ENCODE assay signal across 22 cellular contexts in the genomic region with DNA sequence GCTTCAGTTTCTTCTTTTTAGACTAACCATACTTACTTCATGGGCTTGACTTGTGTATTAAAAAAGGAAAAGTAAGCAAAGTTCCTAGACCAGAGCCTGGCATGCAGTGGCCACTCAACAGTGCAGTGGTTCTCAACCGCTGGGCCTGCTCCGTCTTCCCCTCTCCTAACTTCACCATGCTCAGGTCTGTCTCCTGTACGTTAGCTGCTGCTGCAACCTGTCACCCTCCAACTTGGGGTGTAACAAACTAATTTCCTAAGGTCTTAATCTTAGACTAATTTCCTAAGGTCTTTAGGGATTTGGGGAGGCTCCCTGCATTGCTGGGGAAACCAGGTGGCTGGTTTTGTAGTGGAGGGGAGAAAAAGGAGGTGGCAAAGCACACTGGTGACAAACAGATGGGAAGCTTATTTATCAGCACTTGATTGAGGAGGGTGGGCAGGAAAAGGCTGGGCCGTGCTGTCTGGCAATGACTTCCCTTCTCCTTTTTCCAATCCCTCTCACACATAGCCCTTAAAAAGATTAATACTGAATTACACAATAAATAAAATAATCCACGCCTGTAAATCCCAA. TPM values are rescaled to one million over a fixed set of nuclear protein-coding genes. Genes with fewer than 3 reads are reported as not detected.
DNase-seq lines count a peak whose midpoint lies in the region; ATAC-seq and TF ChIP-seq lines count a peak whose summit lies in the region.
"Had no signal": no experiment of that assay in that cellular context is flagged by ENCODE, and none has a peak within 500 bp of the region (broad histone marks: within the 10 kb centered on the region; RNA-seq: fewer than 3 reads in every experiment).

No MANE protein-coding gene starts in this region.

- no peaks in the 10 kb centered on the region for H3K9me3 Mint-ChIP-seq in activated CD4-positive, alpha-beta memory T cell treated with anti-CD3 and anti-CD28 coated beads, Interleukin-2, amount 10 ng/mL, durations not matched to agents 7 days and 5 days
- no peaks in the 10 kb centered on the region for H3K9me3 Mint-ChIP-seq in activated CD4-positive, alpha-beta memory T cell treated with anti-CD3 and anti-CD28 coated beads for 36 hours
- no peaks in the 10 kb centered on the region for H3K9me3 Mint-ChIP-seq in activated B cell treated with CpG ODN at 0.5 μM for 24 hours
- H3K9me3 Mint-ChIP-seq: activated CD8-positive, alpha-beta T cell treated with anti-CD3 and anti-CD28 coated beads for 36 hours; immature natural killer cell had no signal

- H2BK5ac ChIP-seq in mesendoderm (ENCODE audit: low read length): peak overlapping the region; percentile 92

- no peak overlapping the region for H4K8ac ChIP-seq in mesendoderm (ENCODE audit: low read depth, low read length)

- H4K5ac ChIP-seq in mesendoderm (ENCODE audit: low read length): peak overlapping the region; percentile 85

- peak overlapping the region; percentile 8 for H3K18ac ChIP-seq in mesendoderm (ENCODE audit: low read length)

- H3K9ac ChIP-seq in mesendoderm (ENCODE audit: low read length): peak overlapping the region; percentile 20

- no peak overlapping the region for H3K4ac ChIP-seq in mesendoderm (ENCODE audit: low read depth, low read length)

- peaks cover 58% of the 10 kb centered on the region for H3K4me1 Mint-ChIP-seq in activated CD4-positive, alpha-beta memory T cell treated with anti-CD3 and anti-CD28 coated beads, Interleukin-2, amount 10 ng/mL, durations not matched to agents 7 days and 5 days
- peaks cover 25% of the 10 kb centered on the region for H3K4me1 Mint-ChIP-seq in activated CD4-positive, alpha-beta memory T cell treated with anti-CD3 and anti-CD28 coated beads for 36 hours (ENCODE audit: low read depth)
- H3K4me1 Mint-ChIP-seq in activated B cell treated with CpG ODN at 0.5 μM for 24 hours: peaks cover 54% of the 10 kb centered on the region

- peak overlapping the region; percentile 68 for H3K27ac Mint-ChIP-seq in activated CD4-positive, alpha-beta memory T cell treated with anti-CD3 and anti-CD28 coated beads, Interleukin-2, amount 10 ng/mL, durations not matched to agents 7 days and 5 days
- H3K27ac Mint-ChIP-seq in activated CD4-positive, alpha-beta memory T cell treated with anti-CD3 and anti-CD28 coated beads for 36 hours: no peak overlapping the region
- peak overlapping the region; percentile 63 for H3K27ac Mint-ChIP-seq in activated B cell treated with CpG ODN at 0.5 μM for 24 hours
- H3K27ac Mint-ChIP-seq: activated CD8-positive, alpha-beta T cell treated with anti-CD3 and anti-CD28 coated beads for 36 hours had no signal

- WGBS in mesendoderm (ENCODE audit: extremely low coverage, insufficient coverage, low lambda C conversion rate): no CpG with 5 or more reads among the region's 5 CpGs

- no peak overlapping the region for H3K4me3 ChIP-seq in mesendoderm (ENCODE audit: low read length)
- H3K4me3 ChIP-seq: thyroid gland had no signal

- H2BK120ac ChIP-seq in mesendoderm (ENCODE audit: low read depth, low read length): peak overlapping the region; percentile 75

- H2AK5ac ChIP-seq in mesendoderm (ENCODE audit: low read length): peak overlapping the region; percentile 6

- no peak overlapping the region for H2BK15ac ChIP-seq in mesendoderm (replicated peaks; ENCODE audit: low read depth)

- POLR2A ChIA-PET in activated CD4-positive, alpha-beta memory T cell treated with anti-CD3 and anti-CD28 coated beads, Interleukin-2, amount 10 ng/mL, durations not matched to agents 7 days and 5 days (lab: Charles Lee): interaction anchor here (0.7 to 20.5 kb wide), 7 partner anchors 9 to 150 kb away, joined by 3 to 903 read pairs (median 5); partner anchors contain the start of genes DHX8 and ETV4
- POLR2A ChIA-PET in activated CD4-positive, alpha-beta memory T cell treated with anti-CD3 and anti-CD28 coated beads for 36 hours (lab: Charles Lee): interaction anchor here (1.0 kb wide), 1 partner anchor 36 kb away, joined by 3 read pairs; no protein-coding TSS in a partner anchor
- POLR2A ChIA-PET in activated B cell treated with CpG ODN at 0.5 μM for 24 hours (lab: Charles Lee): interaction anchor here (0.9 to 8.4 kb wide), 5 partner anchors 8 to 398 kb away, joined by 4 to 117 read pairs (median 53); partner anchors contain the start of genes DHX8 and RPL27

- CTCF ChIA-PET in activated CD4-positive, alpha-beta memory T cell treated with anti-CD3 and anti-CD28 coated beads, Interleukin-2, amount 10 ng/mL, durations not matched to agents 7 days and 5 days (lab: Charles Lee): interaction anchor here (11.0 kb wide), 1 partner anchor 86 kb away, joined by 239 read pairs; the partner anchor contains the start of gene DHX8
- CTCF ChIA-PET in activated CD4-positive, alpha-beta memory T cell treated with anti-CD3 and anti-CD28 coated beads for 36 hours (lab: Charles Lee): interaction anchor here (1.6 to 9.6 kb wide), 3 partner anchors 10 to 86 kb away, joined by 4 to 261 read pairs (median 22); partner anchors contain the start of gene DHX8
- CTCF ChIA-PET in activated B cell treated with CpG ODN at 0.5 μM for 24 hours (lab: Charles Lee): interaction anchor here (7.3 kb wide), 1 partner anchor 87 kb away, joined by 110 read pairs; the partner anchor contains the start of gene DHX8

- peaks cover 5% of the 10 kb centered on the region for H3K36me3 ChIP-seq in mesendoderm (ENCODE audit: control insufficient read depth, insufficient read depth, low read length)

- H3K4me3 Mint-ChIP-seq in activated CD4-positive, alpha-beta memory T cell treated with anti-CD3 and anti-CD28 coated beads, Interleukin-2, amount 10 ng/mL, durations not matched to agents 7 days and 5 days: no peak overlapping the region
- H3K4me3 Mint-ChIP-seq in activated CD4-positive, alpha-beta memory T cell treated with anti-CD3 and anti-CD28 coated beads for 36 hours: no peak overlapping the region
- H3K4me3 Mint-ChIP-seq in activated B cell treated with CpG ODN at 0.5 μM for 24 hours: no peak overlapping the region
- H3K4me3 Mint-ChIP-seq: activated CD8-positive, alpha-beta T cell treated with anti-CD3 and anti-CD28 coated beads for 36 hours had no signal

- peak overlapping the region; percentile 82 for H3K27ac ChIP-seq in mesendoderm (ENCODE audit: low read depth, low read length)
- H3K27ac ChIP-seq: C4-2B had no signal

- no peak for TF ChIP-seq CTCF in activated B cell treated with CpG ODN at 0.5 μM for 24 hours (IDR thresholded peaks at IDR 0.05)

- H3K36me3 Mint-ChIP-seq in activated CD4-positive, alpha-beta memory T cell treated with anti-CD3 and anti-CD28 coated beads, Interleukin-2, amount 10 ng/mL, durations not matched to agents 7 days and 5 days (ENCODE audit: low read depth): no peaks in the 10 kb centered on the region
- no peaks in the 10 kb centered on the region for H3K36me3 Mint-ChIP-seq in activated CD4-positive, alpha-beta memory T cell treated with anti-CD3 and anti-CD28 coated beads for 36 hours
- peaks cover 2% of the 10 kb centered on the region for H3K36me3 Mint-ChIP-seq in activated B cell treated with CpG ODN at 0.5 μM for 24 hours (ENCODE audit: low read depth)
- H3K36me3 Mint-ChIP-seq: immature natural killer cell had no signal

- H3K56ac ChIP-seq in mesendoderm (ENCODE audit: low read length): peak overlapping the region; percentile 74

- no peak for DNase-seq in activated CD4-positive, alpha-beta memory T cell treated with anti-CD3 and anti-CD28 coated beads, Interleukin-2, amount 10 ng/mL, durations not matched to agents 7 days and 5 days
- DNase-seq in activated CD4-positive, alpha-beta memory T cell treated with anti-CD3 and anti-CD28 coated beads for 36 hours: no peak
- DNase-seq in NCI-H524 treated with DMSO at 0.1 percent for 48 hours (lab: John Stamatoyannopoulos, UW): peak; percentile 97
- DNase-seq in activated B cell treated with CpG ODN at 0.5 μM for 24 hours: no peak
- no peak for DNase-seq in mesendoderm
- DNase-seq in stimulated activated CD4-positive, alpha-beta T cell treated with anti-CD3 and anti-CD28 coated beads, Interleukin-2, amount 100 ng/mL, for 48 hours: no peak
- DNase-seq: activated CD8-positive, alpha-beta T cell treated with anti-CD3 and anti-CD28 coated beads for 36 hours; activated naive CD4-positive, alpha-beta T cell treated with anti-CD3 and anti-CD28 coated beads, Interleukin-2, amount 50 U/mL, for 16 hours; DMS153; GDM1; GOT3; immature natural killer cell; Kasumi-1; NCI-H1048; NCI-H2029; NCI-H446; small intestine; stimulated activated naive CD8-positive, alpha-beta T cell treated with anti-CD3 and anti-CD28 coated beads, Interleukin-15, Interleukin-2, amounts not matched to agents 100 U/mL and 50 U/mL, for 24 hours had no signal

- H3K27me3 ChIP-seq in mesendoderm (ENCODE audit: insufficient read depth, low read length, poor library complexity): no peaks in the 10 kb centered on the region
- H3K27me3 ChIP-seq: thyroid gland had no signal

- peaks cover 10% of the 10 kb centered on the region for H3K4me1 ChIP-seq in mesendoderm (ENCODE audit: control insufficient read depth, low read depth, low read length)

- intact Hi-C loops in activated CD4-positive, alpha-beta memory T cell treated with anti-CD3 and anti-CD28 coated beads for 36 hours (cut with micrococcal nuclease): no loop called here
- intact Hi-C loops in activated B cell treated with CpG ODN at 0.5 μM for 24 hours (cut with micrococcal nuclease): loop anchor here (10.0 kb wide), 1 partner anchor 1532 kb away; the partner anchor contains the start of gene KLHL11

- H3K79me2 ChIP-seq in mesendoderm (ENCODE audit: control insufficient read depth, insufficient read depth, low read length): peaks cover 25% of the 10 kb centered on the region

- H3K27me3 Mint-ChIP-seq in activated CD4-positive, alpha-beta memory T cell treated with anti-CD3 and anti-CD28 coated beads, Interleukin-2, amount 10 ng/mL, durations not matched to agents 7 days and 5 days: no peaks in the 10 kb centered on the region
- H3K27me3 Mint-ChIP-seq in activated CD4-positive, alpha-beta memory T cell treated with anti-CD3 and anti-CD28 coated beads for 36 hours: no peaks in the 10 kb centered on the region
- no peaks in the 10 kb centered on the region for H3K27me3 Mint-ChIP-seq in activated B cell treated with CpG ODN at 0.5 μM for 24 hours
- H3K27me3 Mint-ChIP-seq: activated CD8-positive, alpha-beta T cell treated with anti-CD3 and anti-CD28 coated beads for 36 hours had no signal

- no peak overlapping the region for H3K23ac ChIP-seq in mesendoderm (ENCODE audit: low read length)

- no peak for ATAC-seq in activated B cell treated with CpG ODN at 0.5 μM for 24 hours (ENCODE audit: low read depth)
- no peak for ATAC-seq in GM18858 (IDR thresholded peaks at IDR 0.05; ENCODE audit: unreplicated experiment)
- ATAC-seq in GM21390 (IDR thresholded peaks at IDR 0.05; ENCODE audit: unreplicated experiment): no peak
- ATAC-seq: activated CD8-positive, alpha-beta T cell treated with anti-CD3 and anti-CD28 coated beads for 36 hours; stimulated activated naive CD8-positive, alpha-beta T cell treated with anti-CD3 and anti-CD28 coated beads, Interleukin-15, Interleukin-2, amounts not matched to agents 100 U/mL and 50 U/mL, for 24 hours had no signal

- H3K4me2 ChIP-seq in mesendoderm (ENCODE audit: low read length): no peak overlapping the region

- peaks cover 10% of the 10 kb centered on the region for H3K79me1 ChIP-seq in mesendoderm (ENCODE audit: low read length)

RNA-seq across cellular contexts. Expression of gene ARL4D, which starts 2.2 kb away (rescaled TPM):
- total RNA-seq in activated CD4-positive, alpha-beta memory T cell treated with anti-CD3 and anti-CD28 coated beads, Interleukin-2, amount 10 ng/mL, durations not matched to agents 7 days and 5 days: 1 to 10 TPM; 5.5 to 6.4 TPM
- 1 to 10 TPM; 2.3 TPM for total RNA-seq in activated CD4-positive, alpha-beta memory T cell treated with anti-CD3 and anti-CD28 coated beads for 36 hours
- total RNA-seq in activated B cell treated with CpG ODN at 0.5 μM for 24 hours: 5.8 and 6.4 TPM in 2 replicates
- polyA plus RNA-seq in mesendoderm (2013, experiment 1 of 2): 12.7 TPM
- polyA plus RNA-seq in mesendoderm (2013, experiment 2 of 2): 11.4 TPM
